In the genomic region with DNA sequence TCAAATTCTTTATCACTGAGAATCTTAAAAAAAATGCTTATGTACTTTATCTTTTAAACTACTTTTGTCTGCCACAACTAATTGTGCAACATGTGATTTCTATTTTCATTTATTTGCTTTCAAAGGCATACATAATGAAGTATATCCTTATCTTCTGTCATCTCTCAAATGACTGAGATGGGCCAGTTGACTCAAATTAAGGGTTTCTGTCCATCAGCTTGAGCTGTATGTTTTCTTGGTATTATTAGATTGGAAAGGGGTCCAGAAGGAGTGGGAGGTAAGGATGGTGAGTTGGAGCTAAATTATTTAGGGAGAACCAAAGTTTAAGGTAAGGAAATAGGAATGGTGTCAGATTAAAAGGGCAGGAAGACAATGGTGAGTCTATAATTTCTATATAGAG, we compare ENCODE assay signal across 23 cellular contexts.
"Had no signal": no experiment of that assay in that cellular context is flagged by ENCODE, and none has a peak within 500 bp of the region (broad histone marks: within the 10 kb centered on the region; RNA-seq: fewer than 3 reads in every experiment).

No MANE protein-coding gene starts in this region.

- H3K27ac ChIP-seq: colonic mucosa, coronary artery, dorsolateral prefrontal cortex, epithelial cell of prostate, esophagus muscularis mucosa, esophagus squamous epithelium, foreskin keratinocyte, gastrocnemius medialis, gastroesophageal sphincter, heart left ventricle, heart right ventricle had no signal

- H3K27me3 ChIP-seq: colonic mucosa, dorsolateral prefrontal cortex, esophagus muscularis mucosa, esophagus squamous epithelium, foreskin keratinocyte, gastrocnemius medialis, gastroesophageal sphincter, heart left ventricle, heart right ventricle had no signal

- H3K9me3 ChIP-seq: esophagus muscularis mucosa, esophagus squamous epithelium, gastrocnemius medialis, gastroesophageal sphincter, heart left ventricle, heart right ventricle had no signal

- H3K36me3 ChIP-seq: colonic mucosa, esophagus muscularis mucosa, esophagus squamous epithelium, gastrocnemius medialis, gastroesophageal sphincter, heart left ventricle, heart right ventricle had no signal

- DNase-seq: colonic mucosa; cortex of kidney; dermis blood vessel endothelial cell; dorsolateral prefrontal cortex; effector CD4-positive, alpha-beta T cell; effector CD8-positive, alpha-beta T cell; effector memory CD4-positive, alpha-beta T cell; effector memory CD8-positive, alpha-beta T cell; endodermal cell; erythroblast; esophagus squamous epithelium; foreskin fibroblast; foreskin keratinocyte; foreskin melanocyte; gastrocnemius medialis; glutamatergic neuron; head of caudate nucleus; heart left ventricle; heart right ventricle had no signal

- H3K4me1 ChIP-seq: colonic mucosa, esophagus muscularis mucosa, foreskin keratinocyte, gastrocnemius medialis, gastroesophageal sphincter, heart left ventricle, heart right ventricle had no signal

- H3K4me3 ChIP-seq: colonic mucosa, coronary artery, dorsolateral prefrontal cortex, esophagus muscularis mucosa, esophagus squamous epithelium, gastrocnemius medialis, gastroesophageal sphincter, heart left ventricle, heart right ventricle had no signal
